ENCODE assay signal across 26 cellular contexts in genomic region chr3:55185380-55185779, GRCh38.
A peak's percentile ranks its signal among the peaks of the same experiment; 100 is the strongest.
DNase-seq lines count a peak whose midpoint lies in the region; ATAC-seq and TF ChIP-seq lines count a peak whose summit lies in the region.
"Had no signal": no experiment of that assay in that cellular context is flagged by ENCODE, and none has a peak within 500 bp of the region (broad histone marks: within the 10 kb centered on the region; RNA-seq: fewer than 3 reads in every experiment).

No MANE protein-coding gene starts in this region.

- peak; percentile 37 for DNase-seq in AG09319 (ENCODE audit: extremely low read depth, low read depth)
- peak; percentile 50 for DNase-seq in HFF-Myc (ENCODE audit: extremely low read depth, low read depth)
- peak; percentile 58 for DNase-seq in adipocyte (ENCODE audit: low read depth)
- peak; percentile 94 for DNase-seq in fibroblast of villous mesenchyme (ENCODE audit: low read depth)
- DNase-seq in SHP77 treated with DMSO at 0.1 percent for 48 hours (lab: John Stamatoyannopoulos, UW) = no peak
- DNase-seq in NCI-H187 treated with DMSO at 0.1 percent for 48 hours (lab: John Stamatoyannopoulos, UW) = no peak
- DNase-seq: activated CD4-positive, alpha-beta T cell treated with anti-CD3 and anti-CD28 coated beads, Interleukin-2, amount 50 U/mL, for 48 hours; activated CD4-positive, CD25-positive, alpha-beta regulatory T cell; activated CD8-positive, alpha-beta memory T cell treated with anti-CD3 and anti-CD28 coated beads, Interleukin-2, amount 50 U/mL, for 48 hours; activated naive CD8-positive, alpha-beta T cell treated with anti-CD3 and anti-CD28 coated beads, Interleukin-2, amount 50 U/mL, for 24 hours; CD8-positive, alpha-beta memory T cell; DMS153; effector memory CD4-positive, alpha-beta T cell; GF-D8; H7; heart left ventricle; left colon; MG63; naive thymus-derived CD8-positive, alpha-beta T cell; NCI-H2081 treated with DMSO at 0.1 percent for 48 hours; NCI-H345; substantia nigra; T-helper 9 cell had no signal

- ATAC-seq in GM21423 (IDR thresholded peaks at IDR 0.05; ENCODE audit: unreplicated experiment) = no peak
- no peak for ATAC-seq in HG03159 (IDR thresholded peaks at IDR 0.05; ENCODE audit: unreplicated experiment)
- ATAC-seq: activated naive CD8-positive, alpha-beta T cell treated with anti-CD3 and anti-CD28 coated beads, Interleukin-2, amount 50 U/mL, for 24 hours; heart left ventricle; left colon; naive thymus-derived CD8-positive, alpha-beta T cell; stimulated activated effector memory CD8-positive, alpha-beta T cell treated with anti-CD3 and anti-CD28 coated beads, Interleukin-12 subunit alpha, Interleukin-12 subunit beta, amount 100 ng/mL, for 72 hours had no signal

- H3K9ac ChIP-seq in adipocyte (ENCODE audit: low read length) = no peak overlapping the region

- H3K36me3 ChIP-seq in adipocyte (ENCODE audit: control insufficient read depth, insufficient read depth, low read length, severe bottlenecking) = no peaks in the 10 kb centered on the region
- H3K36me3 ChIP-seq: heart left ventricle, MG63 had no signal

- no peaks in the 10 kb centered on the region for H3K27me3 ChIP-seq in adipocyte (replicated peaks; ENCODE audit: control insufficient read depth, insufficient read depth, low read length)
- H3K27me3 ChIP-seq: MG63 had no signal

- H3K4me3 ChIP-seq in HFF-Myc (replicated peaks; ENCODE audit: low read depth, low read length) (no peak overlapping the region), adipocyte (ENCODE audit: low read length) (no peak overlapping the region), fibroblast of villous mesenchyme (ENCODE audit: low read depth, low read length) (no peak overlapping the region)
- H3K4me3 ChIP-seq: heart left ventricle, MG63 had no signal

- peaks cover 7% of the 10 kb centered on the region for H3K4me1 ChIP-seq in adipocyte (ENCODE audit: control insufficient read depth, insufficient read depth, low read length)
- H3K4me1 ChIP-seq: heart left ventricle had no signal

- TF ChIP-seq CTCF in AG09319 (IDR thresholded peaks at IDR 0.05; ENCODE audit: low read depth, low read length) = no peak
- TF ChIP-seq CTCF in HFF-Myc (IDR thresholded peaks at IDR 0.05; ENCODE audit: low read depth, low read length, missing control alignments) = no peak
- TF ChIP-seq CTCF in fibroblast of villous mesenchyme (IDR thresholded peaks at IDR 0.05; ENCODE audit: insufficient read depth, low read depth, low read length) = no peak

- H3K9me3 ChIP-seq in adipocyte (ENCODE audit: control insufficient read depth, low read length) = no peaks in the 10 kb centered on the region
- H3K9me3 ChIP-seq: MG63 had no signal

Comparison
In these comparisons a context has a peak if more than half of its experiments do, and no peak if none do; other contexts are left out.
1. DNase-seq: peak in AG09319 (single experiment), HFF-Myc (single experiment), adipocyte (single experiment) and fibroblast of villous mesenchyme (single experiment); none in SHP77 treated with DMSO at 0.1 percent for 48 hours (single experiment) and NCI-H187 treated with DMSO at 0.1 percent for 48 hours (single experiment).